ENCODE assay signal across 7 cellular contexts in genomic region chr1:227253065-227253464, GRCh38.
"Had no signal": no experiment of that assay in that cellular context is flagged by ENCODE, and none has a peak within 500 bp of the region (broad histone marks: within the 10 kb centered on the region; RNA-seq: fewer than 3 reads in every experiment).

No MANE protein-coding gene starts in this region.

- H3K9me3 ChIP-seq: HAP-1 had no signal

- H3K4me1 ChIP-seq: HAP-1 had no signal

- H3K36me3 Mint-ChIP-seq: IgD-negative memory B cell had no signal

- DNase-seq: GM23248, KG1 had no signal

- ATAC-seq: HCT116, HepG2 had no signal

- H3K9ac ChIP-seq: GM23248 had no signal

- H2AFZ ChIP-seq: GM23248 had no signal

- H3K4me3 Mint-ChIP-seq: IgD-negative memory B cell had no signal

- H3K27ac ChIP-seq: GM23248, HL-60 had no signal

- H3K27ac Mint-ChIP-seq: IgD-negative memory B cell had no signal

- H3K4me1 Mint-ChIP-seq: IgD-negative memory B cell had no signal
